ENCODE assay signal across 17 cellular contexts in genomic region chr5:56492812-56493211, GRCh38.
"Had no signal": no experiment of that assay in that cellular context is flagged by ENCODE, and none has a peak within 500 bp of the region (broad histone marks: within the 10 kb centered on the region; RNA-seq: fewer than 3 reads in every experiment).

No MANE protein-coding gene starts in this region.

- H3K9me3 Mint-ChIP-seq: natural killer cell, neural progenitor cell had no signal

- DNase-seq: cortex of kidney; effector memory CD4-positive, alpha-beta T cell; heart left ventricle; hippocampal formation; kidney glomerular epithelial cell; natural killer cell; psoas muscle; retina; right lobe of liver; stimulated activated CD4-positive, alpha-beta T cell treated with anti-CD3 and anti-CD28 coated beads, Interleukin-2, amount 100 ng/mL, for 24 hours; stimulated activated CD4-positive, alpha-beta T cell treated with anti-CD3 and anti-CD28 coated beads, Interleukin-4, amount 100 ng/mL, for 4 hours; stimulated activated naive CD4-positive, alpha-beta T cell; stomach; substantia nigra had no signal

- ATAC-seq: esophagus mucosa, heart left ventricle, natural killer cell, psoas muscle, right lobe of liver had no signal

- H3K4me1 Mint-ChIP-seq: natural killer cell had no signal

- H3K36me3 Mint-ChIP-seq: natural killer cell, neural progenitor cell, type B pancreatic cell had no signal

- H3K27me3 Mint-ChIP-seq: type B pancreatic cell had no signal

- H3K4me3 Mint-ChIP-seq: natural killer cell, neural progenitor cell, type B pancreatic cell had no signal

- H3K27ac Mint-ChIP-seq: natural killer cell had no signal
